ENCODE assay signal across 1 cellular context in the genomic region with DNA sequence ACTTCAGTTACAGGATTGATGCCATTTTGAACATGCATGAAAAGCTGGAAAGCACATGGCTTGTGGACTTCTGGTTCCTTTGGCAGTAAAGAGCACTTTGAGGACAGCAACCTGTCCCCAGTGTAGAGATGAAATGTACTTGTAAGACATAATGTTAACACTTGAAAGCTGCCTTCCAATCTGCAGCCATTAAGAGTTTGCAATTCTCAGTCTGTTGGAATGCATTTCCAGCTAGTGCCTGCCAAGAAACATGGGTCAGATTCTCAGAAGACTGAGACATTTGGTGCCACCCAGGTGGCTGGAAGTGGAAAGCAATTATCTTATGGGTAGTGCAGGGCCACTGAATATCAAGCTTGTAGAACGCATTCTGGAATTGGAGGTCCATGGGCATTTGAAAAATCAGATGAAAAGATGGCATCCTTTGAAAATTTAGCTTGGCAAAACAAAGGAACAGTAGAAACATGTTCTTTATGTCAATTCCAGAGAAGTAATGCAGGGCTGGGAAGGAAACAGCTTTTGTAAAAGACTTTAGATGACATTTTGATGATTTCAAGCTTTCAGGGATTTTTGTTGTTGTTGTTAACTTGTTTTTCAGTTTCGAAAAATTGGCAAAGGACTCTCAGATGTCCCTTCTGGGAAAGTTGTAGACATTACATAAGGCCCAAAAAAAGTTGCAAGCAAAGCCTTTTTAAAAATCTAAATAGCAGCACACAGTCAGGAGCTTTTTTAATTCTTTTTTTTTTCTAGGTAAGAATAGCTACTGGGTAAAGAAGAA.
TF ChIP-seq lines count a peak whose summit lies in the region.

No MANE protein-coding gene starts in this region.

TF ChIP-seq in IMR-90, 13 proteins besides CTCF, POLR2A, EP300 and RAD21 (continued from another document):
- TF ChIP-seq, protein P1, sequence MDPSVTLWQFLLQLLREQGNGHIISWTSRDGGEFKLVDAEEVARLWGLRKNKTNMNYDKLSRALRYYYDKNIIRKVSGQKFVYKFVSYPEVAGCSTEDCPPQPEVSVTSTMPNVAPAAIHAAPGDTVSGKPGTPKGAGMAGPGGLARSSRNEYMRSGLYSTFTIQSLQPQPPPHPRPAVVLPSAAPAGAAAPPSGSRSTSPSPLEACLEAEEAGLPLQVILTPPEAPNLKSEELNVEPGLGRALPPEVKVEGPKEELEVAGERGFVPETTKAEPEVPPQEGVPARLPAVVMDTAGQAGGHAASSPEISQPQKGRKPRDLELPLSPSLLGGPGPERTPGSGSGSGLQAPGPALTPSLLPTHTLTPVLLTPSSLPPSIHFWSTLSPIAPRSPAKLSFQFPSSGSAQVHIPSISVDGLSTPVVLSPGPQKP (IDR thresholded peaks at IDR 0.05; ENCODE audit: borderline replicate concordance, low read depth, low read length) = no peak
- TF ChIP-seq MXI1 (IDR thresholded peaks at IDR 0.05; ENCODE audit: borderline replicate concordance, low read depth, low read length) (no peak), NFE2L2 (IDR thresholded peaks at IDR 0.05; ENCODE audit: low read depth, low read length) (no peak), CEBPB (IDR thresholded peaks at IDR 0.05; ENCODE audit: low read depth, low read length) (no peak), FOS (IDR thresholded peaks at IDR 0.05; ENCODE audit: low read depth, low read length) (no peak), RFX5 (IDR thresholded peaks at IDR 0.05; ENCODE audit: low read depth, low read length) (no peak), MAFK (IDR thresholded peaks at IDR 0.05; ENCODE audit: low read depth, low read length) (no peak), SMC3 (IDR thresholded peaks at IDR 0.05; ENCODE audit: low read depth, low read length) (no peak)
TF ChIP-seq in IMR-90: peak in this region for 0.
